1 cellular context compared by ENCODE assay signal in genomic region chr13:99995503-99996176, GRCh38.
TF ChIP-seq lines count a peak whose summit lies in the region.

No MANE protein-coding gene starts in this region.

TF ChIP-seq in H1, 55 proteins besides CTCF, POLR2A, EP300 and RAD21:
- no peak for TF ChIP-seq SAP30 (IDR thresholded peaks at IDR 0.05; ENCODE audit: insufficient read depth, insufficient replicate concordance, low read length)
- TF ChIP-seq RXRA (IDR thresholded peaks at IDR 0.05; ENCODE audit: insufficient read depth, low read depth, low read length), result no peak
- TF ChIP-seq TCF12 (IDR thresholded peaks at IDR 0.05; ENCODE audit: low read depth, low read length), result 0 out of 2 replicates have a peak, but pooled peaks have one; percentile 22
- TF ChIP-seq GTF2F1 (IDR thresholded peaks at IDR 0.05; ENCODE audit: borderline replicate concordance, low read depth, low read length), result no peak
- no peak for TF ChIP-seq BACH1 (IDR thresholded peaks at IDR 0.05; ENCODE audit: low read length)
- TF ChIP-seq SP1 (IDR thresholded peaks at IDR 0.05; ENCODE audit: low read depth, low read length), result no peak
- TF ChIP-seq NRF1 (IDR thresholded peaks at IDR 0.05; ENCODE audit: low read depth, low read length), result no peak
- no peak for TF ChIP-seq FOSL1 (IDR thresholded peaks at IDR 0.05; ENCODE audit: insufficient read depth, low read depth, low read length)
- TF ChIP-seq CBX5 (IDR thresholded peaks at IDR 0.05; ENCODE audit: low read depth, low read length), result no peak
- TF ChIP-seq BCL11A (IDR thresholded peaks at IDR 0.05; ENCODE audit: low read depth in 2 of 2, low read length in 2 of 2), result no peak
- TF ChIP-seq POU5F1 (IDR thresholded peaks at IDR 0.05; ENCODE audit: low read depth, low read length), result no peak
- TF ChIP-seq SUZ12 (IDR thresholded peaks at IDR 0.05; ENCODE audit: low read length), result peak; percentile 77
- TF ChIP-seq SRF (IDR thresholded peaks at IDR 0.05; ENCODE audit: low read depth, low read length), result no peak
- TF ChIP-seq SP2 (IDR thresholded peaks at IDR 0.05; ENCODE audit: low read length), result no peak
- no peak for TF ChIP-seq CHD7 (IDR thresholded peaks at IDR 0.05; ENCODE audit: insufficient replicate concordance, low read length)
- 0 out of 2 replicates have a peak, but pooled peaks have one; percentile 10 for TF ChIP-seq MAFK (IDR thresholded peaks at IDR 0.05; ENCODE audit: low read depth, low read length)
- TF ChIP-seq EZH2 (IDR thresholded peaks at IDR 0.05; ENCODE audit: low read depth, low read length, severe bottlenecking), result no peak
- no peak for TF ChIP-seq SIX5 (IDR thresholded peaks at IDR 0.05; ENCODE audit: low read depth, low read length)
- no peak for TF ChIP-seq RFX5 (IDR thresholded peaks at IDR 0.05; ENCODE audit: borderline replicate concordance, low read depth, low read length)
- TF ChIP-seq SP4 (IDR thresholded peaks at IDR 0.05; ENCODE audit: low read length), result no peak
- TF ChIP-seq CHD1 (IDR thresholded peaks at IDR 0.05; ENCODE audit: low read depth, low read length), result no peak
- TF ChIP-seq RBBP5 (IDR thresholded peaks at IDR 0.05; ENCODE audit: borderline replicate concordance, low read depth, low read length), result no peak
- peak; percentile 84 for TF ChIP-seq RNF2 (IDR thresholded peaks at IDR 0.05; ENCODE audit: borderline replicate concordance, low read depth, low read length, missing control alignments, poor library complexity, severe bottlenecking)
- no peak for TF ChIP-seq JUN (IDR thresholded peaks at IDR 0.05; ENCODE audit: low read depth, low read length)
- TF ChIP-seq SIRT6 (IDR thresholded peaks at IDR 0.05; ENCODE audit: low read length), result no peak
- TF ChIP-seq TAF7 (optimal IDR thresholded peaks at IDR 0.05; ENCODE audit: borderline replicate concordance, low read depth, low read length), result no peak
- peak; percentile 51 for TF ChIP-seq ASH2L (IDR thresholded peaks at IDR 0.05; ENCODE audit: low read length)
- TF ChIP-seq KDM1A (IDR thresholded peaks at IDR 0.05; ENCODE audit: borderline replicate concordance, low read length), result no peak
- TF ChIP-seq YY1 (IDR thresholded peaks at IDR 0.05; ENCODE audit: low read depth, low read length), result no peak
- TF ChIP-seq ATF3 (IDR thresholded peaks at IDR 0.05; ENCODE audit: insufficient read depth, low read depth, low read length), result no peak
- no peak for TF ChIP-seq TEAD4 (IDR thresholded peaks at IDR 0.05; ENCODE audit: low read depth, low read length)
- no peak for TF ChIP-seq HDAC6 (IDR thresholded peaks at IDR 0.05; ENCODE audit: low read depth, low read length)
